Comparison of ENCODE assay signal across 8 cellular contexts in the genomic region with DNA sequence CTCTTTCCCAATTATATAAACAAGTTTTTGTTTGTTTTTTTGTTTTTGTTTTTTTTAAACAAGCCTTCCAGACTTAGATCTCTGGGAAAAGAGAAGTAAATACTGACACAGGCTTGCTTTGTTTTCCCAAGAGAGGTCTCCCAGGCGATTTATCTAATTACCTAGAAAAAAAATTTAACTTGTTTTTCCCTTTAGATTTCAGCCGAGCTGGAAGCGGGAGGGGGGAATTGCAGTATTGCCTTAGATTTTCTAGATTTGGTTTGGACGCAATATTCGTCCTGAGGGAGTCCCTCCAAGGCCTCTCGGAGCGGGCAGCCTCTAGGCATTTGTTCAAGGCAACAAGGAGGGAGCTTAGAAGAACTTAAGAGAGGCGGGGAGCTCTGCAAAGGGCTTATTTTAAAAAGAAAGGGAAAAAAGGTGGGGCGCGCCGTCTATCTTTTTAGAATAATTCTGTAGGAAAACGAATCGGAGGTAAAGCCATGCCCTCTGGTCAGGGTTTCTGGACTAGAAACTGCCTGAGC. TPM values are rescaled to one million over a fixed set of nuclear protein-coding genes. Genes with fewer than 3 reads are reported as not detected.
A peak's percentile ranks its signal among the peaks of the same experiment; 100 is the strongest.
DNase-seq lines count a peak whose midpoint lies in the region; ATAC-seq and TF ChIP-seq lines count a peak whose summit lies in the region.

No MANE protein-coding gene starts in this region.

- intact Hi-C loops in CD4-positive, alpha-beta memory T cell (cut with micrococcal nuclease), result loop anchor here (1.0 kb wide), 2 partner anchors 30 to 61 kb away; no protein-coding TSS in a partner anchor
- intact Hi-C loops in HCT116 (cut with micrococcal nuclease) (no loop called here), heart left ventricle (cut with DNase I) (loop anchor here in 5 of 10 donors (1.0 to 10.0 kb wide), 5 partner anchors 46 to 61 kb away; partner anchors contain the start of genes TSEN54 (in 4 of the 5) and CASKIN2 (in 3 of the 5))

- peaks cover 4 to 5% of the 10 kb centered on the region in 2 donors for H3K36me3 Mint-ChIP-seq in CD4-positive, alpha-beta memory T cell

- H4K20me1 ChIP-seq in HCT116 (ENCODE audit: insufficient read depth), result no peaks in the 10 kb centered on the region

- H3K4me2 ChIP-seq in HCT116 (ENCODE audit: low read length) (peak overlapping the region; percentile 90), skeletal muscle satellite cell (ENCODE audit: low read length) (peak overlapping the region; percentile 81)

- ATAC-seq in HCT116, result peak; percentile 57
- ATAC-seq in heart left ventricle, result peak; percentile 13 to 36 (median 30)

- TF ChIP-seq CTCF in HCT116 (IDR thresholded peaks at IDR 0.05 in 2 of 3, conservative IDR thresholded peaks at IDR 0.05 in 1 of 3; ENCODE audit: borderline replicate concordance in 1 of 3, insufficient read depth in 1 of 3, low read depth in 2 of 3, low read length in 2 of 3) (no peak), WI38 (IDR thresholded peaks at IDR 0.05; ENCODE audit: low read depth, low read length) (no peak), heart left ventricle (IDR thresholded peaks at IDR 0.05) (no peak), GM10248 (IDR thresholded peaks at IDR 0.05; ENCODE audit: control extremely low read depth, extremely low read depth, low read depth, missing control alignments) (no peak)

- TSS peak; percentile 94 for BruUV-seq in HCT116 (replicated peaks; lab: Mats Ljungman, UMichigan)

- RAD21 ChIA-PET in HCT116 (lab: Charles Lee; ENCODE audit: low non-redundant PET in 1 of 2, low total read pairs in 2 of 2, uncharacterized antibody in 2 of 2, unreplicated experiment in 2 of 2), result interaction anchor here (0.5 to 0.8 kb wide), 2 partner anchors 9 to 141 kb away, joined by 3 read pairs; no protein-coding TSS in a partner anchor

- TF ChIP-seq RAD21 in HCT116 (IDR thresholded peaks at IDR 0.05; ENCODE audit: low read depth), result no peak

- H3K9me3 Mint-ChIP-seq in CD4-positive, alpha-beta memory T cell, result no peaks in the 10 kb centered on the region

- WGBS in heart left ventricle, 4 donors, result 6 to 7% (median 6%) methylated on average over 13 of the region's 13 CpGs

- H3K4me1 ChIP-seq in CD4-positive, alpha-beta memory T cell (ENCODE audit: insufficient read depth, low read length), result peaks cover 18% of the 10 kb centered on the region
- H3K4me1 ChIP-seq in HCT116 (ENCODE audit: control insufficient read depth in 1 of 2, insufficient read depth in 2 of 2, low read length in 2 of 2), result peaks cover 12 to 14% of the 10 kb centered on the region in 2 experiments
- H3K4me1 ChIP-seq in heart left ventricle, result peaks cover 0 to 46% (median 25%) of the 10 kb centered on the region in 12 donors
- H3K4me1 ChIP-seq in skeletal muscle satellite cell (ENCODE audit: control insufficient read depth, insufficient read depth, low read length), result peaks cover 12% of the 10 kb centered on the region

- H3K4me1 Mint-ChIP-seq in CD4-positive, alpha-beta memory T cell, result peaks cover 20 to 35% (median 30%) of the 10 kb centered on the region in 4 donors

- no peaks in the 10 kb centered on the region; the same call in 1 of the 2 replicates for H3K79me2 ChIP-seq in HCT116 (ENCODE audit: insufficient read depth, low read length)

- H3K27ac Mint-ChIP-seq in CD4-positive, alpha-beta memory T cell, result peak overlapping the region; percentile 90 to 98 (median 96)

- H3K27me3 ChIP-seq in CD4-positive, alpha-beta memory T cell (ENCODE audit: insufficient read depth, low read length), result no peaks in the 10 kb centered on the region
- H3K27me3 ChIP-seq in HCT116 (ENCODE audit: insufficient read depth, low read length) (no peaks in the 10 kb centered on the region), heart left ventricle (no peaks in the 10 kb centered on the region), skeletal muscle satellite cell (ENCODE audit: control insufficient read depth, insufficient read depth, low read length) (no peaks in the 10 kb centered on the region)

- H2AFZ ChIP-seq in HCT116 (ENCODE audit: low read depth, low read length, poor library complexity, severe bottlenecking), result peak overlapping the region; percentile 10

- POLR2A ChIA-PET in CD4-positive, alpha-beta memory T cell (lab: Charles Lee; ENCODE audit: partially characterized antibody), result interaction anchor here (0.7 to 2.7 kb wide), 26 partner anchors 9 to 469 kb away, joined by 3 to 26 read pairs (median 4); partner anchors contain the start of genes CASKIN2, CDR2L, GGA3 and GRB2
- POLR2A ChIA-PET in HCT116 (lab: Charles Lee), result interaction anchor here (0.8 to 1.6 kb wide), 8 partner anchors 10 to 301 kb away, joined by 3 to 7 read pairs (median 4); partner anchors contain the start of genes MIF4GD and SLC25A19
- POLR2A ChIA-PET in GM10248 (lab: Yijun Ruan, JAX), result interaction anchor here (0.6 to 1.1 kb wide), 4 partner anchors 43 to 764 kb away, joined by 3 to 4 read pairs (median 3); partner anchors contain the start of genes FDXR and SLC25A19

- H3K36me3 ChIP-seq in CD4-positive, alpha-beta memory T cell (ENCODE audit: insufficient read depth, low read length), result no peaks in the 10 kb centered on the region
- H3K36me3 ChIP-seq in HCT116 (ENCODE audit: control insufficient read depth in 1 of 2, insufficient read depth in 2 of 2, low read length in 2 of 2) (no peaks in the 10 kb centered on the region), heart left ventricle (no peaks in the 10 kb centered on the region), skeletal muscle satellite cell (ENCODE audit: insufficient read depth, low read length) (no peaks in the 10 kb centered on the region)

- H3K9me3 ChIP-seq in CD4-positive, alpha-beta memory T cell (ENCODE audit: control insufficient read depth in 1 of 2, low read length in 2 of 2), result no peaks in the 10 kb centered on the region
- H3K9me3 ChIP-seq in HCT116 (ENCODE audit: control insufficient read depth in 1 of 2, insufficient read depth in 1 of 2, low read depth in 1 of 2, low read length in 2 of 2) (no peaks in the 10 kb centered on the region), heart left ventricle (no peaks in the 10 kb centered on the region), skeletal muscle satellite cell (replicated peaks; ENCODE audit: low read length) (no peaks in the 10 kb centered on the region)

- TF ChIP-seq POLR2A in HCT116 (IDR thresholded peaks at IDR 0.05; ENCODE audit: borderline replicate concordance, extremely low read depth, insufficient read depth, insufficient read length) (peak; percentile 77), heart left ventricle (IDR thresholded peaks at IDR 0.05) (no peak)

- H3K9ac ChIP-seq in HCT116 (ENCODE audit: low read length) (peak overlapping the region; percentile 83), skeletal muscle satellite cell (ENCODE audit: low read depth, low read length) (peak overlapping the region; percentile 94)

- DNase-seq in CD4-positive, alpha-beta memory T cell, result no peak
- no peak for DNase-seq in HCT116 (ENCODE audit: low read depth, low spot score)
- DNase-seq in heart left ventricle, result peak in 2 of 5 donors; percentile 32 to 44
- DNase-seq in amniotic stem cell (lab: John Stamatoyannopoulos, UW), result no peak
- DNase-seq in glomerular visceral epithelial cell (ENCODE audit: extremely low spot score), result no peak
- DNase-seq in GM10248 (ENCODE audit: extremely low spot score), result no peak

- peak overlapping the region; percentile 67 to 95 for H3K4me3 ChIP-seq in CD4-positive, alpha-beta memory T cell (ENCODE audit: low read length in 2 of 2)
- H3K4me3 ChIP-seq in HCT116 (replicated peaks in 1 of 2; ENCODE audit: low read depth in 1 of 2, low read length in 2 of 2) (peak overlapping the region; percentile 84 to 98), WI38 (ENCODE audit: low read depth, low read length) (peak overlapping the region; percentile 97), heart left ventricle (peak overlapping the region; percentile 80 to 96 (median 86)), skeletal muscle satellite cell (ENCODE audit: low read length) (peak overlapping the region; percentile 59)

- peak overlapping the region; percentile 67 for H3K27ac ChIP-seq in CD4-positive, alpha-beta memory T cell (ENCODE audit: low read depth, low read length)
- peak overlapping the region; percentile 32; the same call in 1 of the 2 replicates for H3K27ac ChIP-seq in HCT116 (ENCODE audit: low read depth, low read length)
- H3K27ac ChIP-seq in heart left ventricle, result peak overlapping the region; percentile 71 to 95 (median 90)

- H3K4me3 Mint-ChIP-seq in CD4-positive, alpha-beta memory T cell, result peak overlapping the region; percentile 93 to 99 (median 95)

- no peaks in the 10 kb centered on the region for H3K27me3 Mint-ChIP-seq in CD4-positive, alpha-beta memory T cell

- H3K9me2 ChIP-seq in HCT116 (ENCODE audit: insufficient read depth), result no peaks in the 10 kb centered on the region

- CTCF ChIA-PET in CD4-positive, alpha-beta memory T cell (lab: Charles Lee; ENCODE audit: partially characterized antibody), result interaction anchor here (0.6 to 3.6 kb wide), 13 partner anchors 21 to 495 kb away, joined by 3 to 25 read pairs (median 4); partner anchors contain the start of gene TSEN54
- CTCF ChIA-PET in HCT116 (lab: Charles Lee), result interaction anchor here (0.8 to 1.5 kb wide), 4 partner anchors 13 to 177 kb away, joined by 3 to 7 read pairs (median 5); partner anchors contain the start of genes SMIM5 and TSEN54
- CTCF ChIA-PET in GM10248 (lab: Yijun Ruan, JAX), result interaction anchor here (0.6 to 2.7 kb wide), 11 partner anchors 8 to 298 kb away, joined by 3 to 7 read pairs (median 4); partner anchors contain the start of genes MIF4GD and TSEN54

TF ChIP-seq in HCT116, 20 proteins besides CTCF, POLR2A, EP300 and RAD21 (continues in another document):
- 0 out of 2 replicates have a peak, but pooled peaks have one; percentile 45 for TF ChIP-seq ZFX (IDR thresholded peaks at IDR 0.05)

RNA-seq across cellular contexts. Expression of gene TMEM94, which starts 0.5 kb away (rescaled TPM):
- total RNA-seq in CD4-positive, alpha-beta memory T cell, result 100 to 1,000 TPM; 109 TPM
- 10 to 100 TPM in 1 of 2 donors, 1 to 10 TPM in 1; 3.9 to 18.0 TPM for polyA plus RNA-seq in CD4-positive, alpha-beta memory T cell
- total RNA-seq in HCT116 (2021; ENCODE audit: unreplicated experiment), result 75.4 TPM
- polyA plus RNA-seq in HCT116 (2012), result 64.3 and 69.0 TPM in 2 replicates
- total RNA-seq in heart left ventricle, result 100 to 1,000 TPM in 1 of 9 donors, 10 to 100 TPM in 8; 35.7 to 130 (median 52.7) TPM
- polyA plus RNA-seq in heart left ventricle, result 10 to 100 TPM; 34.1 to 35.0 TPM
- 10.4 and 14.4 TPM in 2 replicates for total RNA-seq in skeletal muscle satellite cell (2012; rRNA removed)

RNA-seq across cellular contexts. Expression of gene GRB2, which starts 50.5 kb away (rescaled TPM):
- 100 to 1,000 TPM; 131 to 133 TPM for total RNA-seq in CD4-positive, alpha-beta memory T cell
- polyA plus RNA-seq in CD4-positive, alpha-beta memory T cell, result 100 to 1,000 TPM; 129 to 155 TPM
- total RNA-seq in HCT116 (2021; ENCODE audit: unreplicated experiment) (146 TPM), heart left ventricle (100 to 1,000 TPM in 2 of 9 donors, 10 to 100 TPM in 7; 37.2 to 145 (median 67.7) TPM)
- 64.2 and 76.7 TPM in 2 replicates for polyA plus RNA-seq in HCT116 (2012)
- polyA plus RNA-seq in heart left ventricle, result 10 to 100 TPM; 24.5 to 68.2 TPM
- 72.1 and 75.8 TPM in 2 replicates for total RNA-seq in skeletal muscle satellite cell (2012; rRNA removed)

RNA-seq across cellular contexts. Expression of gene CASKIN2, which starts 59.4 kb away (rescaled TPM):
- under 1 TPM; 0.32 to 0.53 TPM for total RNA-seq in CD4-positive, alpha-beta memory T cell
- not detected for polyA plus RNA-seq in CD4-positive, alpha-beta memory T cell
- total RNA-seq in HCT116 (2021; ENCODE audit: unreplicated experiment) (38.4 TPM), heart left ventricle (10 to 100 TPM; 27.1 to 51.2 (median 39.3) TPM)
- 14.5 and 16.3 TPM in 2 replicates for polyA plus RNA-seq in HCT116 (2012)
- 10 to 100 TPM; 19.5 to 23.2 TPM for polyA plus RNA-seq in heart left ventricle
- total RNA-seq in skeletal muscle satellite cell (2012; rRNA removed), result 4.6 and 6.1 TPM in 2 replicates

Comparison
In these comparisons a context has a peak if more than half of its experiments do, and no peak if none do; other contexts are left out.
1. H3K27ac ChIP-seq: peak in every context shown above with its lines; median percentile 90 in heart left ventricle; 67 in CD4-positive, alpha-beta memory T cell; 32 in HCT116.
2. RNA of gene CASKIN2, which starts 59.4 kb away (total RNA-seq): 27.1 to 51.2 TPM in heart left ventricle and 38.4 TPM in HCT116 (single experiment); 0.32 to 0.53 TPM in CD4-positive, alpha-beta memory T cell; every median in the first group is over 10 times any median in the second.
3. Peak in every context shown above with its lines, with median percentiles within 50 percentile points of each other: H3K4me3 ChIP-seq.